27 cellular contexts compared by ENCODE assay signal in the genomic region with DNA sequence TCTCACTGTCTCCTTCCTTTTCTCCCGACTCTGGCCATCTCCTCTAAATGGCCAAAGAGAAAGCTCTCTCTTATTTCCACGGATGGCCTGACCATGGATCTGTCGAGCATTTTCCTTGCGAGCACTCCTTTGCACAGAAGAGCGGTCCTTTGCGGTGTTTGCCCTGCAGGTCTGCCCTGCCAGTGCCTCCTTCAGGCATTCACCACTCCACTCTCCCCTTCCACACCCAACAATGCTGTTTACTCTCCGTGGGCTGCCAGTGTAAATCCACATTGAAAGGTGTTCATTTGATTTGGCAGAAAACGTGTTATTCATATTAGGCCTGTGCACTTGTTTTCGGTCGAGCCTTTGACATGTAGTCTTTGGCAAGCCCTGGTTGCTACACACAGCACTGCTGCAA. TPM values are rescaled to one million over a fixed set of nuclear protein-coding genes. Genes with fewer than 3 reads are reported as not detected.
"Had no signal": no experiment of that assay in that cellular context is flagged by ENCODE, and none has a peak within 500 bp of the region (broad histone marks: within the 10 kb centered on the region; RNA-seq: fewer than 3 reads in every experiment).

No MANE protein-coding gene starts in this region.

- H3K27ac Mint-ChIP-seq: memory B cell; naive thymus-derived CD4-positive, alpha-beta T cell; natural killer cell treated with Interleukin-12 subunit alpha and Interleukin-12 subunit beta and Interleukin-15 and Interleukin-18, amount 100 ng/mL, for 72 hours; stimulated activated memory B cell treated with anti-CD40 and anti-IgM and Interleukin-4, amounts not matched to agents 10 μg/mL and 1 μg/mL and 100 μg/mL, for 72 hours had no signal

- DNase-seq: hippocampal formation; left cardiac atrium; left ventricle myocardium inferior; midbrain; mucosa of descending colon; naive thymus-derived CD4-positive, alpha-beta T cell; occipital lobe; right lobe of liver; stimulated activated CD4-positive, alpha-beta T cell treated with anti-CD3 and anti-CD28 coated beads, Interleukin-1b, Interleukin-23, amount 100 ng/mL, for 48 hours; stimulated activated CD4-positive, alpha-beta T cell treated with anti-CD3 and anti-CD28 coated beads, Interleukin-2, amount 100 ng/mL, for 48 hours; stimulated activated CD4-positive, alpha-beta T cell treated with anti-CD3 and anti-CD28 coated beads, Interleukin-4, amount 100 ng/mL, for 4 hours; stimulated activated CD8-positive, alpha-beta memory T cell treated with anti-CD3 and anti-CD28 coated beads, Interleukin-4, amount 100 ng/mL, for 48 hours; stimulated activated naive CD8-positive, alpha-beta T cell treated with anti-CD3 and anti-CD28 coated beads, Interleukin-15, Interleukin-2, amounts not matched to agents 100 U/mL and 50 U/mL, for 24 hours; tibial artery; uterus had no signal

- H3K36me3 ChIP-seq: left ventricle myocardium inferior, neutrophil, right atrium auricular region, right lobe of liver, suprapubic skin, thoracic aorta, tibial artery, uterus had no signal

- H3K9me3 Mint-ChIP-seq: memory B cell, neural crest cell had no signal

- H3K36me3 Mint-ChIP-seq: memory B cell; naive thymus-derived CD4-positive, alpha-beta T cell; natural killer cell treated with Interleukin-12 subunit alpha and Interleukin-12 subunit beta and Interleukin-15 and Interleukin-18, amount 100 ng/mL, for 72 hours; stimulated activated memory B cell treated with anti-CD40 and anti-IgM and Interleukin-4, amounts not matched to agents 10 μg/mL and 1 μg/mL and 100 μg/mL, for 72 hours had no signal

- H3K4me1 ChIP-seq: left ventricle myocardium inferior, parathyroid adenoma, right atrium auricular region, right lobe of liver, suprapubic skin, uterus had no signal

- H3K27me3 Mint-ChIP-seq: memory B cell; stimulated activated memory B cell treated with anti-CD40 and anti-IgM and Interleukin-4, amounts not matched to agents 10 μg/mL and 1 μg/mL and 100 μg/mL, for 72 hours had no signal

- H3K27me3 ChIP-seq: neutrophil, right atrium auricular region, right lobe of liver, suprapubic skin, tibial artery, uterus had no signal

- H3K4me1 Mint-ChIP-seq: memory B cell; naive thymus-derived CD4-positive, alpha-beta T cell; neural crest cell; stimulated activated memory B cell treated with anti-CD40 and anti-IgM and Interleukin-4, amounts not matched to agents 10 μg/mL and 1 μg/mL and 100 μg/mL, for 72 hours had no signal

- H3K9me3 ChIP-seq: left ventricle myocardium inferior, mucosa of descending colon, neutrophil, right atrium auricular region, right lobe of liver, suprapubic skin, thoracic aorta, tibial artery, uterus had no signal

- H3K4me3 Mint-ChIP-seq: memory B cell; naive thymus-derived CD4-positive, alpha-beta T cell; natural killer cell treated with Interleukin-12 subunit alpha and Interleukin-12 subunit beta and Interleukin-15 and Interleukin-18, amount 100 ng/mL, for 72 hours; neural crest cell; stimulated activated memory B cell treated with anti-CD40 and anti-IgM and Interleukin-4, amounts not matched to agents 10 μg/mL and 1 μg/mL and 100 μg/mL, for 72 hours had no signal

- H3K4me3 ChIP-seq: left ventricle myocardium inferior, mucosa of descending colon, right atrium auricular region, right lobe of liver, smooth muscle cell, suprapubic skin, thoracic aorta, tibial artery, uterus had no signal

- ATAC-seq: left cardiac atrium; mucosa of descending colon; naive thymus-derived CD4-positive, alpha-beta T cell; natural killer cell treated with Interleukin-12 subunit alpha and Interleukin-12 subunit beta and Interleukin-15 and Interleukin-18, amount 100 ng/mL, for 72 hours; right lobe of liver; stimulated activated memory B cell treated with anti-CD40 and anti-IgM and Interleukin-4, amounts not matched to agents 10 μg/mL and 1 μg/mL and 100 μg/mL, for 72 hours; stimulated activated naive CD8-positive, alpha-beta T cell treated with anti-CD3 and anti-CD28 coated beads, Interleukin-15, Interleukin-2, amounts not matched to agents 100 U/mL and 50 U/mL, for 24 hours had no signal

- H3K27ac ChIP-seq: left ventricle myocardium inferior, neutrophil, parathyroid adenoma, right atrium auricular region, right lobe of liver, suprapubic skin, thoracic aorta, tibial artery, uterus had no signal

RNA-seq across cellular contexts. Expression of gene CACNA2D3, which starts 49.6 kb away (rescaled TPM):
- total RNA-seq: lung microvascular endothelial cell; natural killer cell treated with Interleukin-12 subunit alpha and Interleukin-12 subunit beta and Interleukin-15 and Interleukin-18, amount 100 ng/mL, for 72 hours; pulmonary artery endothelial cell had no signal
